8 cellular contexts compared by ENCODE assay signal in the genomic region with DNA sequence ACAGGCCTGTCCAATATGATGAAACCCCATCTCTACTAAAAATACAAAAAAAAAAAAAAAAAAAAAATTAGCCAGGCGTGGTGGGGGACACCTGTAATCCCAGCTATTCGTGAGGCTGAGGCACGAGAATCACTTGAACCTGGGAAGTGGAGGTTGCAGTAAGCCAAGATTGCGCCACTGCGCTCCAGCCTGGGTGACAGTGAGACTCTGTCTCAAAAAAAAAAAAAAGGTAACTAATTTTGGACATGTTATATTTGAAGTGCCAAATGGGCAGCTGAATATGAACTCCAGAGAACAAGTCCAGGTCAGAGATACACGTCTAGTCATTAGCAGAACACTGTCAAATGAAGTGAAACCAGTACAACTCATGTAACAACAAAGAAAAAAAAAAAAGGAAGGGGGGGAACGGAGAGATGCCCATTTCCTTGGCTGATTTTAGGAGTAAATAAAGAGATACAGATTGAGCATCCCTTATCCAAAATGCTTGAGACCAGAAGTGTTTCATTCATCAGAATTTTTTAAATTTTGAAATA. TPM values are rescaled to one million over a fixed set of nuclear protein-coding genes. Genes with fewer than 3 reads are reported as not detected.
A peak's percentile ranks its signal among the peaks of the same experiment; 100 is the strongest.
DNase-seq lines count a peak whose midpoint lies in the region; ATAC-seq and TF ChIP-seq lines count a peak whose summit lies in the region.
"Not testable (repeated sequence)": the region's sequence is repeated elsewhere in the genome, so short reads cannot be mapped to it uniquely, and the experiment has no call there.

No MANE protein-coding gene starts in this region.

- H4K20me1 ChIP-seq in PC-9 (ENCODE audit: insufficient read depth): peaks cover 43% of the 10 kb centered on the region

- peak overlapping the region in 3 of 8 donors; percentile 3 to 61 (median 29) for H3K4me3 Mint-ChIP-seq in CD4-positive, alpha-beta memory T cell
- peak overlapping the region; percentile 68 to 94 (median 86) for H3K4me3 Mint-ChIP-seq in IgD-negative memory B cell
- H3K4me3 Mint-ChIP-seq in activated T-cell treated with anti-CD3 and anti-CD28 coated beads, Interleukin-2, amount 50 U/mL, for 72 hours: peak overlapping the region in 1 of 2 donors; percentile 64
- H3K4me3 Mint-ChIP-seq in osteocyte (ENCODE audit: unreplicated experiment): not testable (repeated sequence)

- not testable (repeated sequence) for H2AFZ ChIP-seq in PC-9

- peaks cover 84% of the 10 kb centered on the region for H3K4me1 ChIP-seq in CD4-positive, alpha-beta memory T cell (ENCODE audit: insufficient read depth, low read length)
- peaks cover 62% of the 10 kb centered on the region for H3K4me1 ChIP-seq in PC-9 (replicated peaks; ENCODE audit: insufficient read depth)
- peaks cover 22 to 63% (median 26%) of the 10 kb centered on the region in 4 donors for H3K4me1 ChIP-seq in transverse colon

- peaks cover 46% of the 10 kb centered on the region for H3F3A ChIP-seq in PC-9 (ENCODE audit: insufficient read depth, low read depth)

- H3K27ac ChIP-seq in CD4-positive, alpha-beta memory T cell (ENCODE audit: low read depth, low read length): not testable (repeated sequence)
- H3K27ac ChIP-seq in PC-9 (peak overlapping the region; percentile 96), transverse colon (peak overlapping the region in 3 of 4 donors; percentile 9 to 61 (median 29))

- H3K9me3 Mint-ChIP-seq in CD4-positive, alpha-beta memory T cell; IgD-negative memory B cell; activated T-cell treated with anti-CD3 and anti-CD28 coated beads, Interleukin-2, amount 50 U/mL, for 72 hours; osteocyte (ENCODE audit: unreplicated experiment): not testable (repeated sequence)

- ATAC-seq in GM18907 (IDR thresholded peaks at IDR 0.05; ENCODE audit: unreplicated experiment): peak; percentile 15
- not testable (repeated sequence) for ATAC-seq in activated T-cell treated with anti-CD3 and anti-CD28 coated beads, Interleukin-2, amount 50 U/mL, for 72 hours (replicated peaks in 1 of 2); Right ventricle myocardium superior (ENCODE audit: poor library complexity)

- not testable (repeated sequence) for TF ChIP-seq EP300 in transverse colon (IDR thresholded peaks at IDR 0.05; ENCODE audit: low read depth)

- POLR2A ChIA-PET in CD4-positive, alpha-beta memory T cell (lab: Charles Lee; ENCODE audit: partially characterized antibody); PC-9 (lab: Charles Lee; ENCODE audit: unreplicated experiment): not testable (repeated sequence)

- peaks cover 97% of the 10 kb centered on the region for H3K79me2 ChIP-seq in PC-9 (ENCODE audit: low read depth)

- not testable (repeated sequence) for DNase-seq in CD4-positive, alpha-beta memory T cell; PC-9; activated T-cell treated with anti-CD3 and anti-CD28 coated beads, Interleukin-2, amount 50 U/mL, for 72 hours; osteocyte (ENCODE audit: extremely low spot score, unreplicated experiment); transverse colon
- DNase-seq in Right ventricle myocardium superior: peak; percentile 52

- TF ChIP-seq CTCF in PC-9 (conservative IDR thresholded peaks at IDR 0.05); osteocyte (IDR thresholded peaks at IDR 0.05); transverse colon (IDR thresholded peaks at IDR 0.05): not testable (repeated sequence)

- CTCF ChIA-PET in CD4-positive, alpha-beta memory T cell (lab: Charles Lee; ENCODE audit: partially characterized antibody): interaction anchor here (0.7 to 1.1 kb wide), 2 partner anchors 194 to 220 kb away, joined by 3 read pairs; no protein-coding TSS in a partner anchor
- CTCF ChIA-PET in PC-9 (lab: Charles Lee): interaction anchor here (0.7 kb wide), 1 partner anchor 293 kb away, joined by 17 read pairs; no protein-coding TSS in a partner anchor

- not testable (repeated sequence) for H3K27me3 ChIP-seq in CD4-positive, alpha-beta memory T cell (ENCODE audit: insufficient read depth, low read length); PC-9 (ENCODE audit: insufficient read depth, low read depth); transverse colon

- peak overlapping the region in 4 of 7 donors; percentile 33 to 87 (median 64) for H3K27ac Mint-ChIP-seq in CD4-positive, alpha-beta memory T cell
- H3K27ac Mint-ChIP-seq in IgD-negative memory B cell: peak overlapping the region; percentile 42 to 94 (median 89)
- H3K27ac Mint-ChIP-seq in activated T-cell treated with anti-CD3 and anti-CD28 coated beads, Interleukin-2, amount 50 U/mL, for 72 hours: peak overlapping the region; percentile 24
- peak overlapping the region; percentile 97 for H3K27ac Mint-ChIP-seq in osteocyte (ENCODE audit: unreplicated experiment)

- not testable (repeated sequence) for BruUV-seq in PC-9 (replicated peaks; lab: Mats Ljungman, UMichigan)

- TF ChIP-seq POLR2A in transverse colon (IDR thresholded peaks at IDR 0.05): not testable (repeated sequence)

- not testable (repeated sequence) for H3K27me3 Mint-ChIP-seq in CD4-positive, alpha-beta memory T cell; IgD-negative memory B cell; activated T-cell treated with anti-CD3 and anti-CD28 coated beads, Interleukin-2, amount 50 U/mL, for 72 hours (ENCODE audit: low read depth); osteocyte (ENCODE audit: unreplicated experiment)

- not testable (repeated sequence) for H3K4me2 ChIP-seq in PC-9

- intact Hi-C loops in CD4-positive, alpha-beta memory T cell (cut with micrococcal nuclease); Right ventricle myocardium superior (cut with DNase I); transverse colon (cut with DNase I; ENCODE audit: low total_unique reads): not testable (repeated sequence)
- intact Hi-C loops in PC-9 (cut with micrococcal nuclease; ENCODE audit: unreplicated experiment): loop anchor here (10.0 kb wide), 1 partner anchor 316 kb away; no protein-coding TSS in a partner anchor

- 82 to 83% methylated on average over 6 to 7 of the region's 7 CpGs for WGBS in transverse colon (ENCODE audit: low coverage in 1 of 2), 2 donors

- in situ Hi-C loops in transverse colon (cut with MboI; ENCODE audit: low pct_ligation_motif_present in 1 of 4, low pct_unique_long_range_greater_than_20kb in 1 of 4, low sequenced_read_pairs in 3 of 4): loop anchor here in 1 of 4 donors (10.0 kb wide), 1 partner anchor 84 kb away; the partner anchor contains the start of gene YWHAQ

- not testable (repeated sequence) for H3K9me2 ChIP-seq in PC-9 (ENCODE audit: insufficient read depth)

- H3K4me1 Mint-ChIP-seq in CD4-positive, alpha-beta memory T cell: peaks cover 43 to 79% (median 64%) of the 10 kb centered on the region in 4 donors
- peaks cover 55 to 56% (median 56%) of the 10 kb centered on the region in 3 donors for H3K4me1 Mint-ChIP-seq in IgD-negative memory B cell
- peaks cover 78% of the 10 kb centered on the region for H3K4me1 Mint-ChIP-seq in activated T-cell treated with anti-CD3 and anti-CD28 coated beads, Interleukin-2, amount 50 U/mL, for 72 hours (ENCODE audit: low read depth)
- H3K4me1 Mint-ChIP-seq in osteocyte (ENCODE audit: unreplicated experiment): peaks cover 72% of the 10 kb centered on the region

- H3K36me3 ChIP-seq in CD4-positive, alpha-beta memory T cell (ENCODE audit: insufficient read depth, low read length); PC-9 (ENCODE audit: low read depth); transverse colon: not testable (repeated sequence)

- not testable (repeated sequence) for H3K4me3 ChIP-seq in CD4-positive, alpha-beta memory T cell (ENCODE audit: low read length in 2 of 2); PC-9; transverse colon

- H3K9me3 ChIP-seq in CD4-positive, alpha-beta memory T cell (ENCODE audit: control insufficient read depth in 1 of 2, low read length in 2 of 2); PC-9 (ENCODE audit: insufficient read depth, low read depth); transverse colon: not testable (repeated sequence)

- peaks cover 0 to 16% of the 10 kb centered on the region in 2 donors for H3K36me3 Mint-ChIP-seq in CD4-positive, alpha-beta memory T cell
- not testable (repeated sequence) for H3K36me3 Mint-ChIP-seq in IgD-negative memory B cell; activated T-cell treated with anti-CD3 and anti-CD28 coated beads, Interleukin-2, amount 50 U/mL, for 72 hours (ENCODE audit: insufficient read depth in 2 of 2); osteocyte (ENCODE audit: unreplicated experiment)

RNA-seq across cellular contexts. Expression of gene ADAM17, which starts 4.7 kb away (rescaled TPM):
- 10 to 100 TPM; 32.7 to 35.6 TPM for total RNA-seq in CD4-positive, alpha-beta memory T cell
- 10 to 100 TPM in 1 of 2 donors, 1 to 10 TPM in 1; 8.1 to 13.7 TPM for polyA plus RNA-seq in CD4-positive, alpha-beta memory T cell
- polyA plus RNA-seq in IgD-negative memory B cell: 15.9 TPM
- total RNA-seq in PC-9 (2021) (53.5 and 65.0 TPM in 2 replicates), Right ventricle myocardium superior (12.4 TPM), osteocyte (36.4 and 42.2 TPM in 2 replicates), transverse colon (10 to 100 TPM; 11.2 to 36.4 (median 17.0) TPM)
- total RNA-seq in activated T-cell treated with anti-CD3 and anti-CD28 coated beads, Interleukin-2, amount 50 U/mL, for 72 hours: 10 to 100 TPM; 22.9 to 30.1 TPM

Comparison
In these comparisons a context has a peak if more than half of its experiments do, and no peak if none do; other contexts are left out.
1. H3K27ac Mint-ChIP-seq: peak in every context shown above with its lines; median percentile 97 in osteocyte; 89 in IgD-negative memory B cell; 64 in CD4-positive, alpha-beta memory T cell; 24 in activated T-cell treated with anti-CD3 and anti-CD28 coated beads, Interleukin-2, amount 50 U/mL, for 72 hours.